28 cellular contexts compared by ENCODE assay signal in genomic region chr2:10196275-10196892, GRCh38.
DNase-seq lines count a peak whose midpoint lies in the region; ATAC-seq and TF ChIP-seq lines count a peak whose summit lies in the region.
"Had no signal": no experiment of that assay in that cellular context is flagged by ENCODE, and none has a peak within 500 bp of the region (broad histone marks: within the 10 kb centered on the region; RNA-seq: fewer than 3 reads in every experiment).

No MANE protein-coding gene starts in this region.

- no peaks in the 10 kb centered on the region for H3K9me3 Mint-ChIP-seq in stimulated activated effector memory CD8-positive, alpha-beta T cell treated with anti-CD3 and anti-CD28 coated beads, Interleukin-12 subunit alpha, Interleukin-12 subunit beta, amount 100 ng/mL, for 72 hours
- no peaks in the 10 kb centered on the region for H3K9me3 Mint-ChIP-seq in activated CD4-positive, alpha-beta memory T cell treated with anti-CD3 and anti-CD28 coated beads, Interleukin-2, amount 10 ng/mL, durations not matched to agents 7 days and 5 days
- H3K9me3 Mint-ChIP-seq: activated T-helper 1 cell treated with anti-CD3 and anti-CD28 coated beads, Interleukin-12 subunit alpha, Interleukin-12 subunit beta, Interleukin-2, Interleukin-4 antibody, amounts not matched to agents 30 ng/mL and 10 ng/mL and 1 ng/mL, durations not matched to agents 14 hours and 24 hours and 36 hours; HFFc6; naive thymus-derived CD8-positive, alpha-beta T cell; stimulated activated naive CD8-positive, alpha-beta T cell treated with anti-CD3 and anti-CD28 coated beads, Interleukin-15, Interleukin-2, amounts not matched to agents 100 ng/mL and 50 ng/mL, for 24 hours; T-cell had no signal

- no TSS peak for BruUV-seq in IMR-90 (replicated peaks; lab: Mats Ljungman, UMichigan)

- POLR2A ChIA-PET in IMR-90 (lab: Charles Lee; ENCODE audit: unreplicated experiment) = no interaction called here
- POLR2A ChIA-PET in activated CD4-positive, alpha-beta memory T cell treated with anti-CD3 and anti-CD28 coated beads, Interleukin-2, amount 10 ng/mL, durations not matched to agents 7 days and 5 days (lab: Charles Lee) = no interaction called here

- peak overlapping the region; percentile 34 for H3K27ac Mint-ChIP-seq in stimulated activated effector memory CD8-positive, alpha-beta T cell treated with anti-CD3 and anti-CD28 coated beads, Interleukin-12 subunit alpha, Interleukin-12 subunit beta, amount 100 ng/mL, for 72 hours
- H3K27ac Mint-ChIP-seq in activated CD4-positive, alpha-beta memory T cell treated with anti-CD3 and anti-CD28 coated beads, Interleukin-2, amount 10 ng/mL, durations not matched to agents 7 days and 5 days = no peak overlapping the region
- H3K27ac Mint-ChIP-seq: activated T-helper 1 cell treated with anti-CD3 and anti-CD28 coated beads, Interleukin-12 subunit alpha, Interleukin-12 subunit beta, Interleukin-2, Interleukin-4 antibody, amounts not matched to agents 30 ng/mL and 10 ng/mL and 1 ng/mL, durations not matched to agents 14 hours and 24 hours and 36 hours; HFFc6; naive thymus-derived CD8-positive, alpha-beta T cell; stimulated activated naive CD8-positive, alpha-beta T cell treated with anti-CD3 and anti-CD28 coated beads, Interleukin-15, Interleukin-2, amounts not matched to agents 100 ng/mL and 50 ng/mL, for 24 hours; T-cell had no signal

- no peak overlapping the region for H2BK5ac ChIP-seq in IMR-90 (ENCODE audit: low read depth, low read length, poor library complexity, severe bottlenecking)

- in situ Hi-C loops in IMR-90 (cut with MboI; ENCODE audit: low sequenced_read_pairs) = no loop called here

- DNase-seq in IMR-90 (no peak), fibroblast of pulmonary artery (ENCODE audit: low read depth) (peak; percentile 25), mucosa of gallbladder (ENCODE audit: low spot score) (peak; percentile 17), dedifferentiated amniotic fluid mesenchymal stem cell (ENCODE audit: extremely low spot score) (no peak), DMS53 treated with DMSO at 0.1 percent for 48 hours (lab: John Stamatoyannopoulos, UW; ENCODE audit: unreplicated experiment) (no peak)
- DNase-seq in stimulated activated effector memory CD8-positive, alpha-beta T cell treated with anti-CD3 and anti-CD28 coated beads, Interleukin-12 subunit alpha, Interleukin-12 subunit beta, amount 100 ng/mL, for 72 hours (ENCODE audit: low spot score in 2 of 2) = no peak
- no peak for DNase-seq in activated CD4-positive, alpha-beta memory T cell treated with anti-CD3 and anti-CD28 coated beads, Interleukin-2, amount 10 ng/mL, durations not matched to agents 7 days and 5 days
- DNase-seq: ACHN; activated CD4-positive, alpha-beta T cell treated with anti-CD3 and anti-CD28 coated beads for 48 hours; activated naive CD4-positive, alpha-beta T cell treated with anti-CD3 and anti-CD28 coated beads, Interleukin-2, amount 50 U/mL, for 16 hours; Calu3; gastrocnemius medialis; HFFc6; mammary epithelial cell; naive thymus-derived CD8-positive, alpha-beta T cell; NCI-H1092; NCI-H187 treated with DMSO at 0.1 percent for 48 hours; NCI-H226; NCI-H774; OCI-M1; SHP77; stimulated activated CD4-positive, alpha-beta T cell treated with anti-CD3 and anti-CD28 coated beads, Interleukin-4, amount 100 ng/mL, for 1 hour; T-cell had no signal

- peak overlapping the region; percentile 88 for H2AK9ac ChIP-seq in IMR-90 (replicated peaks; ENCODE audit: low read depth, low read length, poor library complexity)

- WGBS in IMR-90 (ENCODE audit: extremely low coverage in 2 of 2, insufficient read length in 1 of 2), 2 experiments = 36% methylated on average over 5 of the region's 17 CpGs; no CpG with 5 or more reads in 1 of the 2 experiments

- H3K9ac ChIP-seq in IMR-90 (ENCODE audit: low read depth, low read length) = no peak overlapping the region

- no peak overlapping the region for H3K4ac ChIP-seq in IMR-90 (ENCODE audit: low read depth, low read length)

- 0 out of 2 replicates have a peak, but pooled peaks cover 6% of the 10 kb centered on the region for H3K9me1 ChIP-seq in IMR-90 (ENCODE audit: insufficient read depth, low read length)

- no peak overlapping the region for H3K14ac ChIP-seq in IMR-90 (replicated peaks; ENCODE audit: low read depth, low read length)

- H2AFZ ChIP-seq in IMR-90 (replicated peaks; ENCODE audit: low read length, poor library complexity) = peak overlapping the region; percentile 23

- H3K36me3 Mint-ChIP-seq in stimulated activated effector memory CD8-positive, alpha-beta T cell treated with anti-CD3 and anti-CD28 coated beads, Interleukin-12 subunit alpha, Interleukin-12 subunit beta, amount 100 ng/mL, for 72 hours = peaks cover under 1% of the 10 kb centered on the region
- peaks cover 15% of the 10 kb centered on the region for H3K36me3 Mint-ChIP-seq in activated CD4-positive, alpha-beta memory T cell treated with anti-CD3 and anti-CD28 coated beads, Interleukin-2, amount 10 ng/mL, durations not matched to agents 7 days and 5 days (ENCODE audit: low read depth)
- H3K36me3 Mint-ChIP-seq: naive thymus-derived CD8-positive, alpha-beta T cell; T-cell had no signal

- H3K4me3 Mint-ChIP-seq in stimulated activated effector memory CD8-positive, alpha-beta T cell treated with anti-CD3 and anti-CD28 coated beads, Interleukin-12 subunit alpha, Interleukin-12 subunit beta, amount 100 ng/mL, for 72 hours = no peak overlapping the region
- no peak overlapping the region for H3K4me3 Mint-ChIP-seq in activated CD4-positive, alpha-beta memory T cell treated with anti-CD3 and anti-CD28 coated beads, Interleukin-2, amount 10 ng/mL, durations not matched to agents 7 days and 5 days
- H3K4me3 Mint-ChIP-seq: activated T-helper 1 cell treated with anti-CD3 and anti-CD28 coated beads, Interleukin-12 subunit alpha, Interleukin-12 subunit beta, Interleukin-2, Interleukin-4 antibody, amounts not matched to agents 30 ng/mL and 10 ng/mL and 1 ng/mL, durations not matched to agents 14 hours and 24 hours and 36 hours; HFFc6; naive thymus-derived CD8-positive, alpha-beta T cell; stimulated activated naive CD8-positive, alpha-beta T cell treated with anti-CD3 and anti-CD28 coated beads, Interleukin-15, Interleukin-2, amounts not matched to agents 100 ng/mL and 50 ng/mL, for 24 hours; T-cell had no signal

- H3K9me3 ChIP-seq in IMR-90 (ENCODE audit: control insufficient read depth, insufficient read depth, low read length) = no peaks in the 10 kb centered on the region
- H3K9me3 ChIP-seq: gastrocnemius medialis had no signal

- no peaks in the 10 kb centered on the region for H3K4me1 Mint-ChIP-seq in stimulated activated effector memory CD8-positive, alpha-beta T cell treated with anti-CD3 and anti-CD28 coated beads, Interleukin-12 subunit alpha, Interleukin-12 subunit beta, amount 100 ng/mL, for 72 hours
- H3K4me1 Mint-ChIP-seq in activated CD4-positive, alpha-beta memory T cell treated with anti-CD3 and anti-CD28 coated beads, Interleukin-2, amount 10 ng/mL, durations not matched to agents 7 days and 5 days = no peaks in the 10 kb centered on the region
- H3K4me1 Mint-ChIP-seq: naive thymus-derived CD8-positive, alpha-beta T cell; T-cell had no signal

- H3K4me1 ChIP-seq in IMR-90 (ENCODE audit: control insufficient read depth, insufficient read depth, low read length) = peaks cover 14% of the 10 kb centered on the region
- H3K4me1 ChIP-seq: gastrocnemius medialis had no signal

- H4K20me1 ChIP-seq in IMR-90 (ENCODE audit: insufficient read depth, low read length) = 0 out of 2 replicates have a peak, but pooled peaks cover 3% of the 10 kb centered on the region

- no peak overlapping the region for H2BK15ac ChIP-seq in IMR-90 (ENCODE audit: low read depth, low read length)

- no peaks in the 10 kb centered on the region for H3K27me3 Mint-ChIP-seq in activated CD4-positive, alpha-beta memory T cell treated with anti-CD3 and anti-CD28 coated beads, Interleukin-2, amount 10 ng/mL, durations not matched to agents 7 days and 5 days
- H3K27me3 Mint-ChIP-seq: naive thymus-derived CD8-positive, alpha-beta T cell; stimulated activated naive CD8-positive, alpha-beta T cell treated with anti-CD3 and anti-CD28 coated beads, Interleukin-15, Interleukin-2, amounts not matched to agents 100 ng/mL and 50 ng/mL, for 24 hours; T-cell had no signal

- H3K4me3 ChIP-seq in IMR-90 (ENCODE audit: insufficient read depth, low read depth, low read length) = no peak overlapping the region
- no peak overlapping the region for H3K4me3 ChIP-seq in fibroblast of pulmonary artery (replicated peaks; ENCODE audit: low read depth, low read length)
- H3K4me3 ChIP-seq: gastrocnemius medialis, skin epidermis had no signal

- no peak overlapping the region for H2BK20ac ChIP-seq in IMR-90 (ENCODE audit: low read depth, low read length)

- intact Hi-C loops in IMR-90 (cut with micrococcal nuclease) = no loop called here

- no peak overlapping the region for H2AK5ac ChIP-seq in IMR-90 (ENCODE audit: low read depth, low read length)

- no peak overlapping the region for H4K8ac ChIP-seq in IMR-90 (ENCODE audit: low read depth in 2 of 2, low read length in 2 of 2)

- H3K18ac ChIP-seq in IMR-90 (ENCODE audit: low read depth, low read length) = no peak overlapping the region

- H3K79me1 ChIP-seq in IMR-90 (ENCODE audit: low read depth in 1 of 2, low read length in 2 of 2) = no peaks in the 10 kb centered on the region

- no peak overlapping the region for H4K5ac ChIP-seq in IMR-90 (ENCODE audit: low read depth, low read length)

- no peak overlapping the region for H3K4me2 ChIP-seq in IMR-90 (ENCODE audit: low read depth, low read length)

- H3K36me3 ChIP-seq in IMR-90 (ENCODE audit: control insufficient read depth, insufficient read depth, low read length) = no peaks in the 10 kb centered on the region
- H3K36me3 ChIP-seq: gastrocnemius medialis had no signal

- no peak overlapping the region for H3K23ac ChIP-seq in IMR-90 (ENCODE audit: low read depth, low read length)

- CTCF ChIA-PET in IMR-90 (lab: Yijun Ruan, JAX) = no interaction called here
- CTCF ChIA-PET in activated CD4-positive, alpha-beta memory T cell treated with anti-CD3 and anti-CD28 coated beads, Interleukin-2, amount 10 ng/mL, durations not matched to agents 7 days and 5 days (lab: Charles Lee) = no interaction called here

- TF ChIP-seq CTCF in IMR-90 (conservative IDR thresholded peaks at IDR 0.05; ENCODE audit: low read depth, low read length) (no peak), fibroblast of pulmonary artery (IDR thresholded peaks at IDR 0.05; ENCODE audit: low read length, missing control alignments) (no peak)

- TF ChIP-seq POLR2A in IMR-90 (IDR thresholded peaks at IDR 0.05; ENCODE audit: low read depth, low read length) = no peak

- H3K27ac ChIP-seq in IMR-90 (ENCODE audit: insufficient read depth, low read length) = no peak overlapping the region
- H3K27ac ChIP-seq: C4-2B, gastrocnemius medialis, skin epidermis had no signal

- TF ChIP-seq RAD21 in IMR-90 (IDR thresholded peaks at IDR 0.05; ENCODE audit: low read length) = no peak

- dilution Hi-C loops in IMR-90 (cut with HindIII; ENCODE audit: low sequenced_read_pairs, unreplicated experiment) = no loop called here

- no peak overlapping the region for H4K91ac ChIP-seq in IMR-90 (ENCODE audit: insufficient read depth, low read depth, low read length)

- no peaks in the 10 kb centered on the region for H3K27me3 ChIP-seq in IMR-90 (ENCODE audit: control insufficient read depth, insufficient read depth, low read length)
- H3K27me3 ChIP-seq: gastrocnemius medialis had no signal

- no peak overlapping the region for H2BK120ac ChIP-seq in IMR-90 (ENCODE audit: low read depth, low read length)

- H3K56ac ChIP-seq in IMR-90 (ENCODE audit: extremely low read depth, insufficient read depth, low read length) = no peak overlapping the region

- peak; percentile 51 for ATAC-seq in IMR-90 (ENCODE audit: low read depth)
- no peak for ATAC-seq in stimulated activated effector memory CD8-positive, alpha-beta T cell treated with anti-CD3 and anti-CD28 coated beads, Interleukin-12 subunit alpha, Interleukin-12 subunit beta, amount 100 ng/mL, for 72 hours
- ATAC-seq in GM21529 (IDR thresholded peaks at IDR 0.05; ENCODE audit: unreplicated experiment) = no peak
- ATAC-seq: gastrocnemius medialis; naive thymus-derived CD8-positive, alpha-beta T cell; T-cell had no signal

Comparison
In these comparisons a context has a peak if more than half of its experiments do, and no peak if none do; other contexts are left out.
1. DNase-seq: peak in fibroblast of pulmonary artery (single experiment) and mucosa of gallbladder (single experiment); none in IMR-90 (single experiment), stimulated activated effector memory CD8-positive, alpha-beta T cell treated with anti-CD3 and anti-CD28 coated beads, Interleukin-12 subunit alpha, Interleukin-12 subunit beta, amount 100 ng/mL, for 72 hours (0 of 2), activated CD4-positive, alpha-beta memory T cell treated with anti-CD3 and anti-CD28 coated beads, Interleukin-2, amount 10 ng/mL, durations not matched to agents 7 days and 5 days (single experiment), dedifferentiated amniotic fluid mesenchymal stem cell (single experiment) and DMS53 treated with DMSO at 0.1 percent for 48 hours (single experiment).